2 cellular contexts compared by ENCODE assay signal in genomic region chr13:90352763-90353162, GRCh38.
TF ChIP-seq lines count a peak whose summit lies in the region.

No MANE protein-coding gene starts in this region.

TF ChIP-seq in GM23338, 12 proteins besides CTCF, POLR2A, EP300 and RAD21 (continued from another document):
- TF ChIP-seq POLR2AphosphoS5 (IDR thresholded peaks at IDR 0.05; ENCODE audit: low read depth) (no peak), ZNF331 (CRISPR knock-in tag; IDR thresholded peaks at IDR 0.05; ENCODE audit: low read depth) (no peak), ZNF462 (CRISPR knock-in tag; IDR thresholded peaks at IDR 0.05) (no peak), JUNB (IDR thresholded peaks at IDR 0.05; ENCODE audit: unreplicated experiment) (no peak), CREB1 (CRISPR knock-in tag; IDR thresholded peaks at IDR 0.05; ENCODE audit: low read depth) (no peak), ETS1 (IDR thresholded peaks at IDR 0.05) (no peak), NANOG (IDR thresholded peaks at IDR 0.05; ENCODE audit: borderline replicate concordance) (no peak)

TF ChIP-seq in WTC11, 78 proteins besides CTCF, POLR2A, EP300 and RAD21 (continued from another document):
- TF ChIP-seq ZNF425 (CRISPR knock-in tag; conservative IDR thresholded peaks at IDR 0.05) (no peak), E2F5 (CRISPR knock-in tag; IDR thresholded peaks at IDR 0.05) (no peak)
